In the genomic region with DNA sequence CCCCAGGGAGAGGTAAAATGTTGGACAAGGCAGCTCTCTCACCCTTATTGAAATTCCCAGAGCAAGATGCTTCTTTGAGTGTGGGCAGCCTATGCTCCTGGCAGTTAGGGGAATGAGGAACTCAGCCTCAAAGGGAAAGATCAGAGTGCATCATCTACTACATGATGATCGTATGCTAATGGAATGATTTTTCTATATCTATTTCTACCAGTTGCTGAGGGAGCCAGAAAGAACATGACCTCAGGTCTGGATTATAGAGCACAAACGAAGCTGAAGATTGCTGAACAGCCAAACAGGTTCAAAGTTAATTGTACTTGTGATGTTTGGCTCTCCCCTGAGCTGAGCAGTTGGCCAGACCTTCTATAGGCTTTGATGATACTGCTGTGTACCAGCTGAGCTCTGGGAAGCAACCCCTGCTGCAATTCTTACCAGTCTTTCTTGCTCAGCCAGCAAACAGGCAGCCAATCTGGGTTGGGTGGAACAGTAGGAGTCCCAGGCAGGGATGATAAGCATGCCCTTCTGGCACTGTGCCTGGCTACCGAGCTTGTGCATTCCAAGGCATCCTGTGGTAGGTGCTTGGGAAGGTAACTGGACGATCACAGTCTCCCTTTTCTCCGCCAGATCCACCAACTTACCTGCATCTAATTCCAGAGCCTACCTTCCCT, we compare ENCODE assay signal across 14 cellular contexts. TPM values are rescaled to one million over a fixed set of nuclear protein-coding genes. Genes with fewer than 3 reads are reported as not detected.
"Had no signal": no experiment of that assay in that cellular context is flagged by ENCODE, and none has a peak within 500 bp of the region (broad histone marks: within the 10 kb centered on the region; RNA-seq: fewer than 3 reads in every experiment).

No MANE protein-coding gene starts in this region.

- H3K4me3 ChIP-seq: ascending aorta, right atrium auricular region had no signal

- H3K27me3 Mint-ChIP-seq: activated CD4-positive, alpha-beta T cell treated with anti-CD3 and anti-CD28 coated beads, Interleukin-2, amount 10 ng/mL, durations not matched to agents 7 days and 5 days; activated T-helper 17 cell treated with anti-CD3 and anti-CD28 coated beads, Interleukin-2, amount 50 U/mL, for 72 hours; stimulated activated naive B cell treated with anti-CD40 and anti-IgM and Interleukin-4, amounts not matched to agents 10 μg/mL and 1 μg/mL and 100 μg/mL, for 72 hours had no signal

- H3K9me3 ChIP-seq: ascending aorta, right atrium auricular region had no signal

- H3K36me3 Mint-ChIP-seq: stimulated activated naive B cell treated with anti-CD40 and anti-IgM and Interleukin-4, amounts not matched to agents 10 μg/mL and 1 μg/mL and 100 μg/mL, for 72 hours had no signal

- H3K36me3 ChIP-seq: ascending aorta, right atrium auricular region had no signal

- H3K4me3 Mint-ChIP-seq: activated CD4-positive, alpha-beta T cell treated with anti-CD3 and anti-CD28 coated beads, Interleukin-2, amount 10 ng/mL, durations not matched to agents 7 days and 5 days; activated T-helper 17 cell treated with anti-CD3 and anti-CD28 coated beads, Interleukin-2, amount 50 U/mL, for 72 hours; nephron; stimulated activated naive B cell treated with anti-CD40 and anti-IgM and Interleukin-4, amounts not matched to agents 10 μg/mL and 1 μg/mL and 100 μg/mL, for 72 hours had no signal

- H3K9me3 Mint-ChIP-seq: activated CD4-positive, alpha-beta T cell treated with anti-CD3 and anti-CD28 coated beads, Interleukin-2, amount 10 ng/mL, durations not matched to agents 7 days and 5 days; nephron had no signal

- H3K27ac ChIP-seq: ascending aorta, right atrium auricular region had no signal

- DNase-seq: activated CD4-positive, alpha-beta T cell treated with anti-CD3 and anti-CD28 coated beads, Interleukin-2, amount 10 ng/mL, durations not matched to agents 7 days and 5 days; activated CD4-positive, CD25-positive, alpha-beta regulatory T cell; activated naive CD4-positive, alpha-beta T cell treated with Interleukin-2 at 50 U/mL for 16 hours; hippocampal formation; nucleus accumbens; stimulated activated CD4-positive, alpha-beta T cell treated with anti-CD3 and anti-CD28 coated beads, Interleukin-15, amount 100 ng/mL, for 24 hours; stimulated activated CD4-positive, alpha-beta T cell treated with anti-CD3 and anti-CD28 coated beads, Interleukin-4, amount 100 ng/mL, for 1 hour; stimulated activated naive B cell treated with anti-CD40 and anti-IgM and Interleukin-4, amounts not matched to agents 10 μg/mL and 1 μg/mL and 100 μg/mL, for 72 hours; T-helper 2 cell; trophoblast cell had no signal

- H3K4me1 Mint-ChIP-seq: activated CD4-positive, alpha-beta T cell treated with anti-CD3 and anti-CD28 coated beads, Interleukin-2, amount 10 ng/mL, durations not matched to agents 7 days and 5 days; activated T-helper 17 cell treated with anti-CD3 and anti-CD28 coated beads, Interleukin-2, amount 50 U/mL, for 72 hours; nephron; stimulated activated naive B cell treated with anti-CD40 and anti-IgM and Interleukin-4, amounts not matched to agents 10 μg/mL and 1 μg/mL and 100 μg/mL, for 72 hours had no signal

- H3K27ac Mint-ChIP-seq: activated CD4-positive, alpha-beta T cell treated with anti-CD3 and anti-CD28 coated beads, Interleukin-2, amount 10 ng/mL, durations not matched to agents 7 days and 5 days; activated T-helper 17 cell treated with anti-CD3 and anti-CD28 coated beads, Interleukin-2, amount 50 U/mL, for 72 hours; nephron; stimulated activated naive B cell treated with anti-CD40 and anti-IgM and Interleukin-4, amounts not matched to agents 10 μg/mL and 1 μg/mL and 100 μg/mL, for 72 hours had no signal

- ATAC-seq: activated T-helper 17 cell treated with anti-CD3 and anti-CD28 coated beads, Interleukin-2, amount 50 U/mL, for 72 hours; stimulated activated naive B cell treated with anti-CD40 and anti-IgM and Interleukin-4, amounts not matched to agents 10 μg/mL and 1 μg/mL and 100 μg/mL, for 72 hours had no signal

- H3K4me1 ChIP-seq: ascending aorta, right atrium auricular region had no signal

- H3K27me3 ChIP-seq: ascending aorta, right atrium auricular region had no signal

RNA-seq across cellular contexts. Expression of a gene that starts 10.3 kb away (rescaled TPM):
- total RNA-seq: activated CD4-positive, alpha-beta T cell treated with anti-CD3 and anti-CD28 coated beads, Interleukin-2, amount 10 ng/mL, durations not matched to agents 7 days and 5 days; activated T-helper 17 cell treated with anti-CD3 and anti-CD28 coated beads, Interleukin-2, amount 50 U/mL, for 72 hours had no signal
